8 cellular contexts compared by ENCODE assay signal in genomic region chr1:145859491-145860159, GRCh38. TPM values are rescaled to one million over a fixed set of nuclear protein-coding genes. Genes with fewer than 3 reads are reported as not detected.
DNase-seq lines count a peak whose midpoint lies in the region; FAIRE-seq and TF ChIP-seq lines count a peak whose summit lies in the region.

No MANE protein-coding gene starts in this region.

- no peak overlapping the region for H4K91ac ChIP-seq in neuronal stem cell (ENCODE audit: low read depth, low read length, poor library complexity)

- H3K4me2 ChIP-seq in neuronal stem cell (ENCODE audit: insufficient read depth, low read length, poor library complexity, severe bottlenecking), result peak overlapping the region; percentile 75

- TF ChIP-seq POLR2A in H54 (IDR thresholded peaks at IDR 0.05; ENCODE audit: low read depth, low read length), result peak; percentile 84

- peaks cover 0 to 4% (median 0%) of the 10 kb centered on the region in 3 experiments for H3K27me3 ChIP-seq in neuronal stem cell (ENCODE audit: control insufficient read depth in 3 of 3, insufficient read depth in 3 of 3, low read depth in 1 of 3, low read length in 3 of 3)

- H3K4me1 ChIP-seq in neuronal stem cell (ENCODE audit: control insufficient read depth in 2 of 2, insufficient read depth in 1 of 2, low read depth in 1 of 2, low read length in 2 of 2), result peaks cover 3 to 6% of the 10 kb centered on the region in 2 donors

- peak overlapping the region; percentile 96 for H2BK5ac ChIP-seq in neuronal stem cell (ENCODE audit: low read length)

- peak overlapping the region; percentile 53 for H3K27ac ChIP-seq in neuronal stem cell (replicated peaks; ENCODE audit: low read length)

- H3K9ac ChIP-seq in neuronal stem cell (ENCODE audit: low read depth, low read length, poor library complexity), result peak overlapping the region; percentile 87

- H3K79me1 ChIP-seq in neuronal stem cell (ENCODE audit: low read depth, low read length), result peaks cover 4% of the 10 kb centered on the region

- WGBS in neuronal stem cell (ENCODE audit: extremely low coverage in 2 of 2, insufficient read length in 2 of 2, insufficient replicate concordance in 1 of 2), 2 donors, result no CpG with 5 or more reads among the region's 44 CpGs

- peaks cover 0 to 2% of the 10 kb centered on the region in 2 donors for H3K9me3 ChIP-seq in neuronal stem cell (replicated peaks in 1 of 2; ENCODE audit: control insufficient read depth in 2 of 2, insufficient read depth in 1 of 2, low read depth in 1 of 2, low read length in 2 of 2)

- H2BK120ac ChIP-seq in neuronal stem cell (ENCODE audit: low read depth, low read length), result no peak overlapping the region

- DNase-seq in ELR (ENCODE audit: low read depth) (peak; percentile 93), H54 (ENCODE audit: insufficient read length, low spot score) (peak; percentile 90), M059J (ENCODE audit: low read depth) (peak; percentile 88), SIG-M5 (lab: John Stamatoyannopoulos, UW) (peak; percentile 58), frontal cortex (ENCODE audit: low spot score in 2 of 2) (peak; percentile 87 to 91), neuronal stem cell (ENCODE audit: low spot score) (peak; percentile 77), superior temporal gyrus (ENCODE audit: extremely low spot score) (peak; percentile 85)
- DNase-seq in activated naive CD4-positive, alpha-beta T cell (lab: John Stamatoyannopoulos, UW), result peak in 3 of 4 experiments; percentile 28 to 60 (median 41)

- H3K4ac ChIP-seq in neuronal stem cell (ENCODE audit: low read length), result no peak overlapping the region

- no peak overlapping the region for H4K8ac ChIP-seq in neuronal stem cell (ENCODE audit: low read depth, low read length)

- peak overlapping the region; percentile 53 for H3K18ac ChIP-seq in neuronal stem cell (ENCODE audit: low read length)

- FAIRE-seq in H54 (lab: Jason Lieb, UNC) (no peak), frontal cortex (lab: Jason Lieb, UNC) (no peak)

- no peak overlapping the region for H2BK15ac ChIP-seq in neuronal stem cell (ENCODE audit: low read length)

- H2AFZ ChIP-seq in neuronal stem cell (ENCODE audit: low read length), result peak overlapping the region; percentile 89

- no peak overlapping the region for H2AK5ac ChIP-seq in neuronal stem cell (ENCODE audit: low read depth, low read length)

- H3K23ac ChIP-seq in neuronal stem cell (ENCODE audit: low read depth, low read length, poor library complexity), result peak overlapping the region; percentile 62

- peak overlapping the region; percentile 79 to 88 for H3K4me3 ChIP-seq in neuronal stem cell (ENCODE audit: low read length in 2 of 2)

- peaks cover 18 to 26% of the 10 kb centered on the region in 2 donors for H3K36me3 ChIP-seq in neuronal stem cell (replicated peaks in 1 of 2; ENCODE audit: control insufficient read depth in 2 of 2, insufficient read depth in 2 of 2, low read length in 2 of 2)

- H3K14ac ChIP-seq in neuronal stem cell (ENCODE audit: low read length), result no peak overlapping the region

- no peak overlapping the region for H2BK12ac ChIP-seq in neuronal stem cell (ENCODE audit: low read length)

RNA-seq across cellular contexts. Expression of gene PIAS3, which starts 0.7 kb away (rescaled TPM):
- total RNA-seq in M059J (2014; rRNA removed; shearing (Covaris generic)), result 31.5 and 36.6 TPM in 2 replicates
- 6.1 TPM for total RNA-seq in frontal cortex
- polyA plus RNA-seq in neuronal stem cell (2013, experiment 1 of 2), result 56.5 TPM
- 54.9 TPM for polyA plus RNA-seq in neuronal stem cell (2013, experiment 2 of 2)

RNA-seq across cellular contexts. Expression of gene NUDT17, which starts 14.2 kb away (rescaled TPM):
- total RNA-seq in M059J (2014; rRNA removed; shearing (Covaris generic)), result 3.1 and 3.2 TPM in 2 replicates
- 2.4 TPM for total RNA-seq in frontal cortex
- 3.9 TPM for polyA plus RNA-seq in neuronal stem cell (2013, experiment 1 of 2)
- 3.9 TPM for polyA plus RNA-seq in neuronal stem cell (2013, experiment 2 of 2)

RNA-seq across cellular contexts. Expression of gene ANKRD35, which starts 26.0 kb away (rescaled TPM):
- total RNA-seq in M059J (2014; rRNA removed; shearing (Covaris generic)), result 0.12 and 0.25 TPM in 2 replicates
- total RNA-seq in frontal cortex, result 0.82 TPM
- 2.1 TPM for polyA plus RNA-seq in neuronal stem cell (2013, experiment 1 of 2)
- polyA plus RNA-seq in neuronal stem cell (2013, experiment 2 of 2), result 2.2 TPM

RNA-seq across cellular contexts. Expression of gene POLR3C, which starts 35.6 kb away (rescaled TPM):
- 48.2 and 51.1 TPM in 2 replicates for total RNA-seq in M059J (2014; rRNA removed; shearing (Covaris generic))
- total RNA-seq in frontal cortex, result 30.6 TPM
- 12.8 TPM for polyA plus RNA-seq in neuronal stem cell (2013, experiment 1 of 2)
- 12.3 TPM for polyA plus RNA-seq in neuronal stem cell (2013, experiment 2 of 2)

RNA-seq across cellular contexts. Expression of gene RNF115, which starts 35.7 kb away (rescaled TPM):
- 15.1 and 17.9 TPM in 2 replicates for total RNA-seq in M059J (2014; rRNA removed; shearing (Covaris generic))
- total RNA-seq in frontal cortex, result 26.5 TPM
- polyA plus RNA-seq in neuronal stem cell (2013, experiment 1 of 2), result 7.6 TPM
- 7.9 TPM for polyA plus RNA-seq in neuronal stem cell (2013, experiment 2 of 2)

Comparison
In these comparisons a context has a peak if more than half of its experiments do, and no peak if none do; other contexts are left out.
1. Peak in every context shown above with its lines: DNase-seq, H3K4me3 ChIP-seq and H3K27ac ChIP-seq.
2. DNase-seq: peak in every context shown above with its lines; median percentile 93 in ELR; 90 in H54; 89 in frontal cortex; 88 in M059J; 85 in superior temporal gyrus; 77 in neuronal stem cell; 58 in SIG-M5; 41 in activated naive CD4-positive, alpha-beta T cell.